9 cellular contexts compared by ENCODE assay signal in genomic region chr15:74036271-74037170, GRCh38. TPM values are rescaled to one million over a fixed set of nuclear protein-coding genes. Genes with fewer than 3 reads are reported as not detected.
DNase-seq lines count a peak whose midpoint lies in the region; ATAC-seq and TF ChIP-seq lines count a peak whose summit lies in the region.
"Had no signal": no experiment of that assay in that cellular context is flagged by ENCODE, and none has a peak within 500 bp of the region (broad histone marks: within the 10 kb centered on the region; RNA-seq: fewer than 3 reads in every experiment).

No MANE protein-coding gene starts in this region.

- no peaks in the 10 kb centered on the region for H3K4me1 ChIP-seq in foreskin keratinocyte
- no peaks in the 10 kb centered on the region for H3K4me1 ChIP-seq in prostate gland (replicated peaks)

- H3K27me3 ChIP-seq in foreskin keratinocyte (no peaks in the 10 kb centered on the region), prostate gland (replicated peaks; ENCODE audit: insufficient read depth) (no peaks in the 10 kb centered on the region)

- H3K27ac ChIP-seq in foreskin keratinocyte, result no peak overlapping the region
- no peak overlapping the region for H3K27ac ChIP-seq in prostate gland
- H3K27ac ChIP-seq: HL-60 had no signal

- TF ChIP-seq CTCF in AG09309 (IDR thresholded peaks at IDR 0.05; ENCODE audit: control insufficient read depth, insufficient read depth, low read depth, low read length, missing control alignments) (peak; percentile 74), GM20000 (IDR thresholded peaks at IDR 0.05; ENCODE audit: extremely low read depth, missing control alignments) (peak; percentile 5), foreskin keratinocyte (conservative IDR thresholded peaks at IDR 0.05) (peak; percentile 55), prostate gland (IDR thresholded peaks at IDR 0.05) (peak; percentile 23 to 51 (median 50))

- intact Hi-C loops in prostate gland (cut with DNase I), result no loop called here

- 71% methylated on average over 21 of the region's 21 CpGs for WGBS in prostate gland

- no peak for DNase-seq in AG09309 (ENCODE audit: low read depth)
- no peak for DNase-seq in GM20000 (ENCODE audit: low spot score)
- peak; percentile 78 for DNase-seq in SK-MEL-5 (ENCODE audit: low read depth, low spot score)
- no peak for DNase-seq in foreskin keratinocyte
- DNase-seq in prostate gland (ENCODE audit: low spot score), result peak; percentile 25
- DNase-seq in GM19240 (ENCODE audit: insufficient read length, low spot score), result no peak
- DNase-seq in GM19238 (ENCODE audit: insufficient read length, low spot score), result no peak
- no peak for DNase-seq in NK-92 (lab: John Stamatoyannopoulos, UW; ENCODE audit: unreplicated experiment)

- H3K36me3 ChIP-seq in prostate gland, result peaks cover 0 to 15% of the 10 kb centered on the region in 2 donors

- H3K4me3 ChIP-seq in AG09309 (ENCODE audit: control insufficient read depth, low read depth, low read length), result no peak overlapping the region
- H3K4me3 ChIP-seq in prostate gland, result no peak overlapping the region

- ATAC-seq in foreskin keratinocyte, result peak; percentile 26

- TF ChIP-seq POLR2A in prostate gland (IDR thresholded peaks at IDR 0.05), result no peak

- in situ Hi-C loops in SK-MEL-5 (cut with HindIII; ENCODE audit: low pct_unique_long_range_greater_than_20kb, low sequenced_read_pairs), result no loop called here

- H3K9me3 ChIP-seq in prostate gland, result no peaks in the 10 kb centered on the region

RNA-seq across cellular contexts. Expression of gene PML, which starts 42.0 kb away (rescaled TPM):
- 8.7 and 9.3 TPM in 2 replicates for total RNA-seq in SK-MEL-5 (2014; rRNA removed; shearing (Covaris generic))
- polyA plus RNA-seq in SK-MEL-5 (2015; cell fraction: cytosol; rRNA removed), result 31.0 and 49.5 TPM in 2 replicates
- 39.3 and 53.3 TPM in 2 replicates for polyA plus RNA-seq in SK-MEL-5 (2015; cell fraction: nucleus; rRNA removed)
- 81.5 and 92.6 TPM in 2 replicates for total RNA-seq in foreskin keratinocyte
- polyA plus RNA-seq in foreskin keratinocyte, result 88.0 and 91.4 TPM in 2 replicates
- total RNA-seq in prostate gland, result 100 to 1,000 TPM in 1 of 2 donors, 10 to 100 TPM in 1; 67.5 to 122 TPM

RNA-seq across cellular contexts. Expression of gene STOML1, which starts 44.4 kb away (rescaled TPM):
- 7.8 and 8.0 TPM in 2 replicates for total RNA-seq in SK-MEL-5 (2014; rRNA removed; shearing (Covaris generic))
- polyA plus RNA-seq in SK-MEL-5 (2015; cell fraction: cytosol; rRNA removed), result 11.4 and 11.8 TPM in 2 replicates
- polyA plus RNA-seq in SK-MEL-5 (2015; cell fraction: nucleus; rRNA removed), result 7.7 and 21.0 TPM in 2 replicates
- total RNA-seq in foreskin keratinocyte (15.7 and 18.3 TPM in 2 replicates), prostate gland (10 to 100 TPM; 15.6 to 26.8 TPM)
- polyA plus RNA-seq in foreskin keratinocyte, result 17.4 and 19.2 TPM in 2 replicates

RNA-seq across cellular contexts. Expression of gene GOLGA6A, which starts 45.8 kb away (rescaled TPM):
- not detected in 2 replicates for total RNA-seq in SK-MEL-5 (2014; rRNA removed; shearing (Covaris generic))
- polyA plus RNA-seq in SK-MEL-5 (2015; cell fraction: cytosol; rRNA removed), result 0.04 TPM in 1 of 2 replicates, not detected in the other
- 0.05 and 0.12 TPM in 2 replicates for polyA plus RNA-seq in SK-MEL-5 (2015; cell fraction: nucleus; rRNA removed)
- total RNA-seq in foreskin keratinocyte, result not detected in 2 replicates
- not detected in 2 replicates for polyA plus RNA-seq in foreskin keratinocyte
- 1 to 10 TPM in 1 of 2 donors, not detected in 1; 4.4 TPM for total RNA-seq in prostate gland

Comparison
In these comparisons a context has a peak if more than half of its experiments do, and no peak if none do; other contexts are left out.
1. DNase-seq: peak in SK-MEL-5 (single experiment) and prostate gland (single experiment); none in AG09309 (single experiment), GM20000 (single experiment), foreskin keratinocyte (0 of 2), GM19240 (single experiment), GM19238 (single experiment) and NK-92 (single experiment).
2. CTCF ChIP-seq: peak in every context shown above with its lines; median percentile 74 in AG09309; 55 in foreskin keratinocyte; 50 in prostate gland; 5 in GM20000.